ENCODE assay signal across 11 cellular contexts in the genomic region with DNA sequence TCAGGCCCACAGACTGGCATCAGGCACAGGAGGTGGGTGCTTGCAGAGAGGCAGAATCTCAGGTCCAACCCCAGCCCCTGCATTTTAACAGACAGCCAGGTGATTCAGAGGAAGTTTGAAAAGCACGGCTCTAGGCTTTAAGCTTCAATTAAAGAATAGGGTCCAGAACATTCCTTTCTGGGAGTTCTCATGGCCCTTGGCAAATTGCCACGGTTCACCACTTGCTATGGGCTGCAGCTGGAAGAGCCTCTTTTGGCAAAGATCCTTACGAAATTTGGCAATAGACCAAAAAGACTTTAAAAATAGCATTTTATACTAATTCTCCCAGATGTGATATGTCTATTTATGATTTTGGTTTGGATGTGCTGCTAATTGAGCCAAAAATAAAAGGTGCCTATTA.
DNase-seq lines count a peak whose midpoint lies in the region; ATAC-seq and TF ChIP-seq lines count a peak whose summit lies in the region.
"Had no signal": no experiment of that assay in that cellular context is flagged by ENCODE, and none has a peak within 500 bp of the region (broad histone marks: within the 10 kb centered on the region; RNA-seq: fewer than 3 reads in every experiment).

No MANE protein-coding gene starts in this region.

- no peaks in the 10 kb centered on the region for H3K27me3 ChIP-seq in left ventricle myocardium inferior (ENCODE audit: low read depth)
- H3K27me3 ChIP-seq in spleen (replicated peaks in 1 of 7): no peaks in the 10 kb centered on the region

- H3K27ac ChIP-seq in left ventricle myocardium inferior (replicated peaks) (no peak overlapping the region), spleen (peak overlapping the region in 1 of 8 donors; percentile 21)

- H3K4me1 Mint-ChIP-seq in activated T-helper 17 cell treated with anti-CD3 and anti-CD28 coated beads, Interleukin-2, amount 50 U/mL, for 72 hours: no peaks in the 10 kb centered on the region
- H3K4me1 Mint-ChIP-seq in activated CD8-positive, alpha-beta T cell treated with anti-CD3 and anti-CD28 coated beads for 36 hours (ENCODE audit: low read depth): no peaks in the 10 kb centered on the region
- H3K4me1 Mint-ChIP-seq: natural killer cell had no signal

- H3K9me3 ChIP-seq in left ventricle myocardium inferior (replicated peaks) (no peaks in the 10 kb centered on the region), spleen (no peaks in the 10 kb centered on the region)

- 20 to 51% (median 36%) methylated on average over 3 of the region's 3 CpGs for WGBS in spleen, 5 donors

- TF ChIP-seq POLR2A in spleen (IDR thresholded peaks at IDR 0.05): no peak

- POLR2A ChIA-PET in activated CD8-positive, alpha-beta T cell treated with anti-CD3 and anti-CD28 coated beads for 36 hours (lab: Charles Lee): no interaction called here

- no peaks in the 10 kb centered on the region for H3K9me3 Mint-ChIP-seq in activated T-helper 17 cell treated with anti-CD3 and anti-CD28 coated beads, Interleukin-2, amount 50 U/mL, for 72 hours
- H3K9me3 Mint-ChIP-seq in activated CD8-positive, alpha-beta T cell treated with anti-CD3 and anti-CD28 coated beads for 36 hours: no peaks in the 10 kb centered on the region
- H3K9me3 Mint-ChIP-seq: dendritic cell treated with granulocyte-macrophage colony-stimulating factor and Interleukin-4, amounts not matched to agents 40 ng/mL and 50 ng/mL, for 4 days had no signal

- no peaks in the 10 kb centered on the region for H3K36me3 ChIP-seq in left ventricle myocardium inferior
- H3K36me3 ChIP-seq in spleen: no peaks in the 10 kb centered on the region

- CTCF ChIA-PET in activated CD8-positive, alpha-beta T cell treated with anti-CD3 and anti-CD28 coated beads for 36 hours (lab: Charles Lee): no interaction called here

- no peak for ATAC-seq in activated T-helper 17 cell treated with anti-CD3 and anti-CD28 coated beads, Interleukin-2, amount 50 U/mL, for 72 hours (replicated peaks)
- no peak for ATAC-seq in activated CD8-positive, alpha-beta T cell treated with anti-CD3 and anti-CD28 coated beads for 36 hours
- no peak for ATAC-seq in HG02588 (IDR thresholded peaks at IDR 0.05; ENCODE audit: unreplicated experiment)
- ATAC-seq: natural killer cell had no signal

- H3K36me3 Mint-ChIP-seq in activated T-helper 17 cell treated with anti-CD3 and anti-CD28 coated beads, Interleukin-2, amount 50 U/mL, for 72 hours (ENCODE audit: low read depth): no peaks in the 10 kb centered on the region
- no peaks in the 10 kb centered on the region for H3K36me3 Mint-ChIP-seq in activated CD8-positive, alpha-beta T cell treated with anti-CD3 and anti-CD28 coated beads for 36 hours (ENCODE audit: low read depth)
- H3K36me3 Mint-ChIP-seq: natural killer cell had no signal

- DNase-seq in H4 (ENCODE audit: low spot score) (peak; percentile 23), amniotic epithelial cell (ENCODE audit: low read depth) (peak; percentile 14), left ventricle myocardium inferior (peak; percentile 49), superior temporal gyrus (ENCODE audit: extremely low spot score) (peak; percentile 24), spleen (no peak)
- no peak for DNase-seq in activated CD8-positive, alpha-beta T cell treated with anti-CD3 and anti-CD28 coated beads for 36 hours
- DNase-seq: natural killer cell; stimulated activated CD4-positive, alpha-beta T cell treated with anti-CD3 and anti-CD28 coated beads, Interleukin-2, amount 100 ng/mL, for 48 hours had no signal

- TF ChIP-seq CTCF in left ventricle myocardium inferior (IDR thresholded peaks at IDR 0.05; ENCODE audit: borderline replicate concordance) (no peak), spleen (IDR thresholded peaks at IDR 0.05 in 8 of 11, conservative IDR thresholded peaks at IDR 0.05 in 3 of 11) (no peak)
- no peak for TF ChIP-seq CTCF in activated CD8-positive, alpha-beta T cell treated with anti-CD3 and anti-CD28 coated beads for 36 hours (IDR thresholded peaks at IDR 0.05)

- H3K4me3 Mint-ChIP-seq in activated T-helper 17 cell treated with anti-CD3 and anti-CD28 coated beads, Interleukin-2, amount 50 U/mL, for 72 hours: no peak overlapping the region
- no peak overlapping the region for H3K4me3 Mint-ChIP-seq in activated CD8-positive, alpha-beta T cell treated with anti-CD3 and anti-CD28 coated beads for 36 hours
- H3K4me3 Mint-ChIP-seq: dendritic cell treated with granulocyte-macrophage colony-stimulating factor and Interleukin-4, amounts not matched to agents 40 ng/mL and 50 ng/mL, for 4 days; natural killer cell had no signal

- H3K4me1 ChIP-seq in left ventricle myocardium inferior (peaks cover 14% of the 10 kb centered on the region), spleen (peaks cover 0 to 10% (median 0%) of the 10 kb centered on the region in 6 donors)

- peaks cover 14% of the 10 kb centered on the region for H3K27me3 Mint-ChIP-seq in activated T-helper 17 cell treated with anti-CD3 and anti-CD28 coated beads, Interleukin-2, amount 50 U/mL, for 72 hours
- H3K27me3 Mint-ChIP-seq in activated CD8-positive, alpha-beta T cell treated with anti-CD3 and anti-CD28 coated beads for 36 hours: no peaks in the 10 kb centered on the region
- H3K27me3 Mint-ChIP-seq: dendritic cell treated with granulocyte-macrophage colony-stimulating factor and Interleukin-4, amounts not matched to agents 40 ng/mL and 50 ng/mL, for 4 days had no signal

- H3K27ac Mint-ChIP-seq in activated T-helper 17 cell treated with anti-CD3 and anti-CD28 coated beads, Interleukin-2, amount 50 U/mL, for 72 hours: no peak overlapping the region
- no peak overlapping the region for H3K27ac Mint-ChIP-seq in activated CD8-positive, alpha-beta T cell treated with anti-CD3 and anti-CD28 coated beads for 36 hours
- H3K27ac Mint-ChIP-seq: dendritic cell treated with granulocyte-macrophage colony-stimulating factor and Interleukin-4, amounts not matched to agents 40 ng/mL and 50 ng/mL, for 4 days; natural killer cell had no signal

- intact Hi-C loops in left ventricle myocardium inferior (cut with micrococcal nuclease) (no loop called here), spleen (cut with DNase I; ENCODE audit: low total_unique reads) (no loop called here)
- intact Hi-C loops in activated CD8-positive, alpha-beta T cell treated with anti-CD3 and anti-CD28 coated beads for 36 hours (cut with micrococcal nuclease): no loop called here

- H3K4me3 ChIP-seq in left ventricle myocardium inferior (no peak overlapping the region), spleen (no peak overlapping the region)

Comparison
In these comparisons a context has a peak if more than half of its experiments do, and no peak if none do; other contexts are left out.
1. DNase-seq: peak in H4 (single experiment), amniotic epithelial cell (single experiment), left ventricle myocardium inferior (single experiment) and superior temporal gyrus (single experiment); none in activated CD8-positive, alpha-beta T cell treated with anti-CD3 and anti-CD28 coated beads for 36 hours (single experiment) and spleen (single experiment).